ENCODE assay signal across 8 cellular contexts in genomic region chrX:77910108-77910840, GRCh38. TPM values are rescaled to one million over a fixed set of nuclear protein-coding genes. Genes with fewer than 3 reads are reported as not detected.
DNase-seq lines count a peak whose midpoint lies in the region; ATAC-seq and TF ChIP-seq lines count a peak whose summit lies in the region.

Gene ATP7A, plus strand, starts transcription at chrX:77910693. Its CDS starts 60,949 bp downstream, at chrX:77971642.

- H3K27me3 ChIP-seq in ovary (no peaks in the 10 kb centered on the region), thyroid gland (no peaks in the 10 kb centered on the region)

- peak; percentile 70 for DNase-seq in GM10266 (ENCODE audit: extremely low spot score)
- DNase-seq in NB4 (ENCODE audit: low read depth), result peak; percentile 93
- no peak for DNase-seq in SK-N-MC (ENCODE audit: low read depth, low spot score)
- peak; percentile 95 for DNase-seq in Right ventricle myocardium inferior (ENCODE audit: missing footprints)
- DNase-seq in ovary, result peak; percentile 84 to 88 (median 87)
- peak; percentile 88 to 89 for DNase-seq in thyroid gland

- no peaks in the 10 kb centered on the region for H3K27me3 Mint-ChIP-seq in activated naive CD4-positive, alpha-beta T cell treated with anti-CD3 and anti-CD28 coated beads, Interleukin-2, amount 50 U/mL, for 24 hours

- peaks cover 3% of the 10 kb centered on the region; the same call in 1 of the 2 replicates for H3K36me3 ChIP-seq in SK-N-MC (ENCODE audit: insufficient read depth, low read length)
- no peaks in the 10 kb centered on the region for H3K36me3 ChIP-seq in ovary
- H3K36me3 ChIP-seq in thyroid gland, result no peaks in the 10 kb centered on the region

- no peak for TF ChIP-seq POLR2A in NB4 (IDR thresholded peaks at IDR 0.05; ENCODE audit: extremely low read depth, insufficient read length)
- TF ChIP-seq POLR2A in ovary (IDR thresholded peaks at IDR 0.05), result no peak
- TF ChIP-seq POLR2A in thyroid gland (IDR thresholded peaks at IDR 0.05), result peak in 1 of 2 donors; percentile 56

- H3K4me3 ChIP-seq in NB4 (ENCODE audit: low read depth, low read length), result peak within 1 kb of the TSS; percentile 89
- H3K4me3 ChIP-seq in SK-N-MC, result peak within 1 kb of the TSS; percentile 89
- H3K4me3 ChIP-seq in ovary, result peak within 1 kb of the TSS; percentile 58
- peak within 1 kb of the TSS in 2 of 3 donors; percentile 36 to 49 for H3K4me3 ChIP-seq in thyroid gland (replicated peaks in 1 of 3)

- peak within 1 kb of the TSS; percentile 85 for H3K9ac ChIP-seq in SK-N-MC (ENCODE audit: insufficient read length)

- H3K27ac ChIP-seq in SK-N-MC, result peak within 1 kb of the TSS; percentile 78
- peak within 1 kb of the TSS in 1 of 2 donors; percentile 47 for H3K27ac ChIP-seq in ovary
- H3K27ac ChIP-seq in thyroid gland, result peak within 1 kb of the TSS; percentile 73 to 82 (median 75)

- H3K4me3 Mint-ChIP-seq in activated naive CD4-positive, alpha-beta T cell treated with anti-CD3 and anti-CD28 coated beads, Interleukin-2, amount 50 U/mL, for 24 hours, result peak within 1 kb of the TSS; percentile 99

- peak; percentile 97 for ATAC-seq in HG02588 (IDR thresholded peaks at IDR 0.05; ENCODE audit: unreplicated experiment)
- peak; percentile 97 for ATAC-seq in Right ventricle myocardium inferior

- TF ChIP-seq CTCF in GM10266 (IDR thresholded peaks at IDR 0.05; ENCODE audit: control insufficient read depth, insufficient read depth, low read depth, missing control alignments) (peak; percentile 65), NB4 (IDR thresholded peaks at IDR 0.05; ENCODE audit: low read depth, low read length) (peak; percentile 43), ovary (IDR thresholded peaks at IDR 0.05) (peak in 2 of 3 donors; percentile 28 to 34), thyroid gland (IDR thresholded peaks at IDR 0.05) (peak in 4 of 6 experiments; percentile 52 to 60 (median 55))

- no peaks in the 10 kb centered on the region for H3K36me3 Mint-ChIP-seq in activated naive CD4-positive, alpha-beta T cell treated with anti-CD3 and anti-CD28 coated beads, Interleukin-2, amount 50 U/mL, for 24 hours

- intact Hi-C loops in Right ventricle myocardium inferior (cut with DNase I), result loop anchor here (5.0 kb wide), 1 partner anchor 112 kb away; no protein-coding TSS in a partner anchor
- intact Hi-C loops in ovary (cut with DNase I), result no loop called here
- intact Hi-C loops in thyroid gland (cut with DNase I), result no loop called here

- 27 to 37% (median 34%) methylated on average over 36 of the region's 36 CpGs for WGBS in ovary, 3 donors
- 9 to 12% methylated on average over 6 to 19 of the region's 36 CpGs for WGBS in thyroid gland, 2 donors

- no peak for TF ChIP-seq EP300 in ovary (IDR thresholded peaks at IDR 0.05)

- H3K9me3 ChIP-seq in SK-N-MC (ENCODE audit: low read depth, low read length) (no peaks in the 10 kb centered on the region), ovary (no peaks in the 10 kb centered on the region), thyroid gland (no peaks in the 10 kb centered on the region)

- H3K27ac Mint-ChIP-seq in activated naive CD4-positive, alpha-beta T cell treated with anti-CD3 and anti-CD28 coated beads, Interleukin-2, amount 50 U/mL, for 24 hours, result peak within 1 kb of the TSS; percentile 95

- H3K4me1 Mint-ChIP-seq in activated naive CD4-positive, alpha-beta T cell treated with anti-CD3 and anti-CD28 coated beads, Interleukin-2, amount 50 U/mL, for 24 hours, result peaks cover 21% of the 10 kb centered on the region

- no peaks in the 10 kb centered on the region for H3K9me3 Mint-ChIP-seq in activated naive CD4-positive, alpha-beta T cell treated with anti-CD3 and anti-CD28 coated beads, Interleukin-2, amount 50 U/mL, for 24 hours

- H3K4me1 ChIP-seq in ovary (ENCODE audit: insufficient read depth) (no peaks in the 10 kb centered on the region), thyroid gland (no peaks in the 10 kb centered on the region)

RNA-seq across cellular contexts. Expression of gene ATP7A, which starts in this region (rescaled TPM):
- total RNA-seq in Right ventricle myocardium inferior, result 5.4 TPM
- total RNA-seq in ovary, result 10 to 100 TPM in 6 of 7 donors, 1 to 10 TPM in 1; 8.2 to 11.2 (median 10.3) TPM
- polyA plus RNA-seq in ovary, result 1 to 10 TPM; 2.3 to 5.1 TPM
- 10 to 100 TPM; 11.4 to 22.9 (median 14.4) TPM for total RNA-seq in thyroid gland
